8 cellular contexts compared by ENCODE assay signal in genomic region chr1:9235560-9235959, GRCh38. TPM values are rescaled to one million over a fixed set of nuclear protein-coding genes. Genes with fewer than 3 reads are reported as not detected.
DNase-seq lines count a peak whose midpoint lies in the region; ATAC-seq and TF ChIP-seq lines count a peak whose summit lies in the region.

No MANE protein-coding gene starts in this region.

- no peaks in the 10 kb centered on the region for H3K27me3 ChIP-seq in CD4-positive, alpha-beta T cell (ENCODE audit: control insufficient read depth, insufficient read depth, low read length)
- H3K27me3 ChIP-seq in OCI-LY3 (ENCODE audit: low read depth, low read length) (no peaks in the 10 kb centered on the region), osteoblast (ENCODE audit: insufficient read depth, low read length) (no peaks in the 10 kb centered on the region)
- no peaks in the 10 kb centered on the region for H3K27me3 ChIP-seq in effector memory CD4-positive, alpha-beta T cell (replicated peaks; ENCODE audit: control insufficient read depth, insufficient read depth, low read length, poor library complexity, severe bottlenecking)

- H3K4me1 ChIP-seq in OCI-LY3 (ENCODE audit: low read length) (peaks cover 8% of the 10 kb centered on the region), osteoblast (ENCODE audit: insufficient read depth, low read length) (peaks cover 58% of the 10 kb centered on the region)
- H3K4me1 ChIP-seq in effector memory CD4-positive, alpha-beta T cell (ENCODE audit: control insufficient read depth, insufficient read depth, low read length, poor library complexity, severe bottlenecking) = peaks cover 24% of the 10 kb centered on the region

- H4K20me1 ChIP-seq in OCI-LY3 (ENCODE audit: insufficient read depth, low read length) = no peaks in the 10 kb centered on the region
- H4K20me1 ChIP-seq in osteoblast (ENCODE audit: insufficient read depth, low read length) = no peaks in the 10 kb centered on the region

- peak overlapping the region; percentile 88 for H3K4me3 Mint-ChIP-seq in CD4-positive, alpha-beta T cell

- no peak for ATAC-seq in CD4-positive, alpha-beta T cell (ENCODE audit: poor library complexity)
- no peak for ATAC-seq in HG03095 (IDR thresholded peaks at IDR 0.05; ENCODE audit: unreplicated experiment)

- H3K4me1 Mint-ChIP-seq in CD4-positive, alpha-beta T cell (ENCODE audit: low read depth) = peaks cover 48% of the 10 kb centered on the region

- H3K9ac ChIP-seq in OCI-LY3 (ENCODE audit: low read length) = peak overlapping the region; percentile 95

- H2AFZ ChIP-seq in OCI-LY3 (ENCODE audit: low read depth, low read length) (no peak overlapping the region), osteoblast (ENCODE audit: low read length) (no peak overlapping the region)

- H3K79me2 ChIP-seq in OCI-LY3 (ENCODE audit: low read length) = peaks cover 10% of the 10 kb centered on the region
- peaks cover 39% of the 10 kb centered on the region for H3K79me2 ChIP-seq in osteoblast (ENCODE audit: insufficient read depth, low read length)

- H3K36me3 Mint-ChIP-seq in CD4-positive, alpha-beta T cell (ENCODE audit: low read depth) = peaks cover 4% of the 10 kb centered on the region

- no peak for TF ChIP-seq CTCF in CD4-positive, alpha-beta T cell (IDR thresholded peaks at IDR 0.05)
- no peak for TF ChIP-seq CTCF in OCI-LY3 (IDR thresholded peaks at IDR 0.05; ENCODE audit: low read depth, low read length)
- TF ChIP-seq CTCF in epithelial cell of esophagus (IDR thresholded peaks at IDR 0.05; ENCODE audit: insufficient read depth, low read depth, low read length, missing control alignments) = no peak
- TF ChIP-seq CTCF in osteoblast (IDR thresholded peaks at IDR 0.05; ENCODE audit: extremely low read depth, low read depth, low read length) = no peak

- no peaks in the 10 kb centered on the region for H3K27me3 Mint-ChIP-seq in CD4-positive, alpha-beta T cell

- no peak overlapping the region for H3K27ac ChIP-seq in CD4-positive, alpha-beta T cell (ENCODE audit: low read depth, low read length)
- H3K27ac ChIP-seq in OCI-LY3 (ENCODE audit: low read length) = peak overlapping the region; percentile 71
- H3K27ac ChIP-seq in osteoblast (ENCODE audit: low read depth, low read length) = peak overlapping the region; percentile 95
- H3K27ac ChIP-seq in effector memory CD4-positive, alpha-beta T cell (ENCODE audit: insufficient read depth, low read length, poor library complexity, severe bottlenecking) = no peak overlapping the region

- DNase-seq in CD4-positive, alpha-beta T cell = no peak
- no peak for DNase-seq in epithelial cell of esophagus (ENCODE audit: low read depth)
- DNase-seq in osteoblast (ENCODE audit: insufficient read length, low spot score, missing footprints) = no peak
- DNase-seq in middle frontal gyrus (ENCODE audit: extremely low spot score, low spot score) = no peak
- DNase-seq in hypothalamus (lab: John Stamatoyannopoulos, UW) = no peak
- no peak for DNase-seq in effector memory CD4-positive, alpha-beta T cell

- H3K36me3 ChIP-seq in OCI-LY3 (replicated peaks; ENCODE audit: low read depth, low read length) = no peaks in the 10 kb centered on the region
- peaks cover 3% of the 10 kb centered on the region for H3K36me3 ChIP-seq in osteoblast (ENCODE audit: insufficient read depth, low read length)
- no peaks in the 10 kb centered on the region for H3K36me3 ChIP-seq in effector memory CD4-positive, alpha-beta T cell (ENCODE audit: control insufficient read depth, insufficient read depth, low read length)

- intact Hi-C loops in CD4-positive, alpha-beta T cell (cut with DNase I, micrococcal nuclease) = loop anchor here in 1 of 2 experiments (2.0 to 10.0 kb wide), 7 partner anchors 57 to 1239 kb away; partner anchors contain the start of genes DFFA, GPR157, PEX14 and RERE

- H3K9me3 ChIP-seq in CD4-positive, alpha-beta T cell (ENCODE audit: control insufficient read depth, low read length) = no peaks in the 10 kb centered on the region
- H3K9me3 ChIP-seq in OCI-LY3 (ENCODE audit: insufficient read depth, low read length) (no peaks in the 10 kb centered on the region), osteoblast (ENCODE audit: low read depth, low read length) (no peaks in the 10 kb centered on the region)
- H3K9me3 ChIP-seq in effector memory CD4-positive, alpha-beta T cell (ENCODE audit: control insufficient read depth, low read length) = no peaks in the 10 kb centered on the region

- CTCF ChIA-PET in CD4-positive, alpha-beta T cell (lab: Charles Lee) = interaction anchor here (1.1 kb wide), 1 partner anchor 19 kb away, joined by 3 read pairs; no protein-coding TSS in a partner anchor

- peak overlapping the region; percentile 98 for H3K4me3 ChIP-seq in OCI-LY3 (ENCODE audit: low read length)
- peak overlapping the region; percentile 66 for H3K4me3 ChIP-seq in epithelial cell of esophagus (ENCODE audit: low read length)
- peak overlapping the region; percentile 80 for H3K4me3 ChIP-seq in osteoblast (ENCODE audit: insufficient read depth, low read length)
- H3K4me3 ChIP-seq in effector memory CD4-positive, alpha-beta T cell (ENCODE audit: insufficient read depth, low read depth, low read length, poor library complexity, severe bottlenecking) = no peak overlapping the region

- peak overlapping the region; percentile 85 for H3K27ac Mint-ChIP-seq in CD4-positive, alpha-beta T cell

- H3K4me2 ChIP-seq in OCI-LY3 (ENCODE audit: low read length) (peak overlapping the region; percentile 64), osteoblast (ENCODE audit: insufficient read depth, low read length) (peak overlapping the region; percentile 95)

- POLR2A ChIA-PET in CD4-positive, alpha-beta T cell (lab: Charles Lee) = interaction anchor here (0.6 to 1.6 kb wide), 4 partner anchors 9 to 601 kb away, joined by 3 to 6 read pairs (median 4); partner anchors contain the start of gene ENO1

- no peaks in the 10 kb centered on the region for H3K9me3 Mint-ChIP-seq in CD4-positive, alpha-beta T cell

RNA-seq across cellular contexts. Expression of gene H6PD, which starts 1.0 kb away (rescaled TPM):
- total RNA-seq in CD4-positive, alpha-beta T cell = 10 to 100 TPM; 13.6 to 13.9 TPM
- total RNA-seq in osteoblast = 45.1 and 51.4 TPM in 2 replicates

RNA-seq across cellular contexts. Expression of gene SPSB1, which starts 57.1 kb away (rescaled TPM):
- 1 to 10 TPM; 1.9 to 2.3 TPM for total RNA-seq in CD4-positive, alpha-beta T cell
- 14.7 and 23.2 TPM in 2 replicates for total RNA-seq in osteoblast

Comparison
In these comparisons a context has a peak if more than half of its experiments do, and no peak if none do; other contexts are left out.
1. H3K27ac ChIP-seq: peak in OCI-LY3 (single experiment) and osteoblast (single experiment); none in CD4-positive, alpha-beta T cell (single experiment) and effector memory CD4-positive, alpha-beta T cell (single experiment).